14 cellular contexts compared by ENCODE assay signal in genomic region chr17:76208120-76208519, GRCh38. TPM values are rescaled to one million over a fixed set of nuclear protein-coding genes. Genes with fewer than 3 reads are reported as not detected.
A peak's percentile ranks its signal among the peaks of the same experiment; 100 is the strongest.
DNase-seq lines count a peak whose midpoint lies in the region; ATAC-seq and TF ChIP-seq lines count a peak whose summit lies in the region.
"Had no signal": no experiment of that assay in that cellular context is flagged by ENCODE, and none has a peak within 500 bp of the region (broad histone marks: within the 10 kb centered on the region; RNA-seq: fewer than 3 reads in every experiment).

No MANE protein-coding gene starts in this region.

- H3K27ac Mint-ChIP-seq in activated CD8-positive, alpha-beta memory T cell treated with anti-CD3 and anti-CD28 coated beads, Interleukin-2, amount 10 ng/mL, durations not matched to agents 7 days and 5 days, result peak overlapping the region; percentile 86
- H3K27ac Mint-ChIP-seq: neural progenitor cell had no signal

- no peak overlapping the region for H3K4me3 ChIP-seq in OCI-LY7 (ENCODE audit: low read depth, low read length, poor library complexity, severe bottlenecking)
- H3K4me3 ChIP-seq in mucosa of descending colon, result no peak overlapping the region
- no peak overlapping the region for H3K4me3 ChIP-seq in coronary artery
- H3K4me3 ChIP-seq: neural progenitor cell, SJSA1, testis had no signal

- peak overlapping the region; percentile 44 for H3K4me2 ChIP-seq in OCI-LY7 (ENCODE audit: low read length)
- H3K4me2 ChIP-seq: neural progenitor cell had no signal

- peak overlapping the region; percentile 75 for H2AFZ ChIP-seq in OCI-LY7 (ENCODE audit: low read length)
- H2AFZ ChIP-seq: neural progenitor cell had no signal

- intact Hi-C loops in OCI-LY7 (cut with micrococcal nuclease; ENCODE audit: unreplicated experiment) (loop anchor here (5.0 kb wide), 1 partner anchor 39 kb away; no protein-coding TSS in a partner anchor), mucosa of descending colon (cut with DNase I, micrococcal nuclease) (no loop called here)

- no peaks in the 10 kb centered on the region for H3K9me3 Mint-ChIP-seq in activated CD8-positive, alpha-beta memory T cell treated with anti-CD3 and anti-CD28 coated beads, Interleukin-2, amount 10 ng/mL, durations not matched to agents 7 days and 5 days (ENCODE audit: low read depth)
- H3K9me3 Mint-ChIP-seq: neural progenitor cell had no signal

- POLR2A ChIA-PET in OCI-LY7 (lab: Charles Lee), result interaction anchor here (0.6 to 2.1 kb wide), 5 partner anchors 9 to 301 kb away, joined by 3 to 9 read pairs (median 4); no protein-coding TSS in a partner anchor

- H3K4me3 Mint-ChIP-seq in activated CD8-positive, alpha-beta memory T cell treated with anti-CD3 and anti-CD28 coated beads, Interleukin-2, amount 10 ng/mL, durations not matched to agents 7 days and 5 days, result no peak overlapping the region
- H3K4me3 Mint-ChIP-seq: neural progenitor cell had no signal

- peaks cover 16% of the 10 kb centered on the region for H3K4me1 ChIP-seq in OCI-LY7 (ENCODE audit: insufficient read depth, low read length, poor library complexity, severe bottlenecking)
- H3K4me1 ChIP-seq in mucosa of descending colon (ENCODE audit: low read depth), result peaks cover 11% of the 10 kb centered on the region
- H3K4me1 ChIP-seq: testis had no signal

- peak; percentile 67 for DNase-seq in activated CD8-positive, alpha-beta memory T cell treated with anti-CD3 and anti-CD28 coated beads, Interleukin-2, amount 10 ng/mL, durations not matched to agents 7 days and 5 days
- DNase-seq in activated CD8-positive, alpha-beta memory T cell treated with anti-CD3 and anti-CD28 coated beads for 24 hours, result no peak
- peak; percentile 16 for DNase-seq in GM19238 (ENCODE audit: insufficient read length, low spot score)
- DNase-seq in OCI-LY7 (ENCODE audit: low spot score), result peak; percentile 78
- no peak for DNase-seq in mucosa of descending colon
- no peak for DNase-seq in activated gamma-delta T cell treated with Interleukin-2 at 50 U/mL for 16 hours
- DNase-seq in coronary artery (ENCODE audit: low spot score), result no peak
- DNase-seq: foreskin keratinocyte, mammary epithelial cell, NCI-H1048, testis had no signal

- peaks cover 67% of the 10 kb centered on the region for H3K36me3 Mint-ChIP-seq in activated CD8-positive, alpha-beta memory T cell treated with anti-CD3 and anti-CD28 coated beads, Interleukin-2, amount 10 ng/mL, durations not matched to agents 7 days and 5 days

- CTCF ChIA-PET in activated CD8-positive, alpha-beta memory T cell treated with anti-CD3 and anti-CD28 coated beads, Interleukin-2, amount 10 ng/mL, durations not matched to agents 7 days and 5 days (lab: Charles Lee), result interaction anchor here (0.9 to 3.9 kb wide), 15 partner anchors 9 to 91 kb away, joined by 3 to 19 read pairs (median 6); no protein-coding TSS in a partner anchor
- CTCF ChIA-PET in OCI-LY7 (lab: Charles Lee; ENCODE audit: unreplicated experiment), result interaction anchor here (1.1 kb wide), 1 partner anchor 9 kb away, joined by 3 read pairs; no protein-coding TSS in a partner anchor

- no peaks in the 10 kb centered on the region for H3K27me3 Mint-ChIP-seq in activated CD8-positive, alpha-beta memory T cell treated with anti-CD3 and anti-CD28 coated beads, Interleukin-2, amount 10 ng/mL, durations not matched to agents 7 days and 5 days

- H3K4me1 Mint-ChIP-seq in activated CD8-positive, alpha-beta memory T cell treated with anti-CD3 and anti-CD28 coated beads, Interleukin-2, amount 10 ng/mL, durations not matched to agents 7 days and 5 days, result peaks cover 67% of the 10 kb centered on the region

- H3K27ac ChIP-seq in OCI-LY7 (ENCODE audit: low read depth, low read length, poor library complexity, severe bottlenecking) (peak overlapping the region; percentile 33), coronary artery (no peak overlapping the region)
- H3K27ac ChIP-seq: foreskin keratinocyte, neural progenitor cell, SJSA1, testis had no signal

- ATAC-seq in activated CD8-positive, alpha-beta memory T cell treated with anti-CD3 and anti-CD28 coated beads, Interleukin-2, amount 10 ng/mL, durations not matched to agents 7 days and 5 days, result peak; percentile 81
- peak; percentile 33 for ATAC-seq in mucosa of descending colon
- ATAC-seq in HG03521 (IDR thresholded peaks at IDR 0.05; ENCODE audit: unreplicated experiment), result no peak
- ATAC-seq: foreskin keratinocyte had no signal

- no TSS peak for BruUV-seq in OCI-LY7 (replicated peaks; lab: Mats Ljungman, UMichigan)

- H3K36me3 ChIP-seq in OCI-LY7 (ENCODE audit: insufficient read depth, low read length), result no peaks in the 10 kb centered on the region
- H3K36me3 ChIP-seq in mucosa of descending colon (ENCODE audit: low read depth), result no peaks in the 10 kb centered on the region
- H3K36me3 ChIP-seq: neural progenitor cell, SJSA1 had no signal

- no peaks in the 10 kb centered on the region for H3K9me2 ChIP-seq in OCI-LY7 (ENCODE audit: insufficient read depth, low read length)

- H3K9me3 ChIP-seq in OCI-LY7 (ENCODE audit: low read length) (no peaks in the 10 kb centered on the region), mucosa of descending colon (no peaks in the 10 kb centered on the region)
- H3K9me3 ChIP-seq: SJSA1, testis had no signal

- no peaks in the 10 kb centered on the region for H3K79me2 ChIP-seq in OCI-LY7 (ENCODE audit: insufficient read depth, low read depth, low read length)

- H4K20me1 ChIP-seq in OCI-LY7 (ENCODE audit: insufficient read depth, low read length), result no peaks in the 10 kb centered on the region

- no peak for TF ChIP-seq CTCF in OCI-LY7 (conservative IDR thresholded peaks at IDR 0.05; ENCODE audit: low read length)
- TF ChIP-seq CTCF in mucosa of descending colon (IDR thresholded peaks at IDR 0.05), result no peak
- TF ChIP-seq CTCF in coronary artery (IDR thresholded peaks at IDR 0.05), result no peak

RNA-seq across cellular contexts. Expression of gene RNF157, which starts 32.2 kb away (rescaled TPM):
- 100 to 1,000 TPM in 1 of 2 experiments, 10 to 100 TPM in 1; 73.0 to 148 TPM for total RNA-seq in activated CD8-positive, alpha-beta memory T cell treated with anti-CD3 and anti-CD28 coated beads, Interleukin-2, amount 10 ng/mL, durations not matched to agents 7 days and 5 days
- 0.21 and 0.28 TPM in 2 replicates for total RNA-seq in OCI-LY7 (2014; rRNA removed; shearing (Covaris generic))
- total RNA-seq in OCI-LY7 (2022), result 0.70 and 1.3 TPM in 2 replicates
- total RNA-seq in mucosa of descending colon, result 10 to 100 TPM; 11.6 to 45.8 (median 17.5) TPM
- total RNA-seq: foreskin keratinocyte, mammary epithelial cell had no signal

RNA-seq across cellular contexts. Expression of gene UBALD2, which starts 57.0 kb away (rescaled TPM):
- total RNA-seq in activated CD8-positive, alpha-beta memory T cell treated with anti-CD3 and anti-CD28 coated beads, Interleukin-2, amount 10 ng/mL, durations not matched to agents 7 days and 5 days, result 100 to 1,000 TPM; 260 to 406 TPM
- 70.9 and 86.4 TPM in 2 replicates for total RNA-seq in OCI-LY7 (2014; rRNA removed; shearing (Covaris generic))
- total RNA-seq in OCI-LY7 (2022) (238 and 305 TPM in 2 replicates), mucosa of descending colon (100 to 1,000 TPM in 1 of 3 donors, 10 to 100 TPM in 2; 46.6 to 132 (median 99.1) TPM)

Comparison
In these comparisons a context has a peak if more than half of its experiments do, and no peak if none do; other contexts are left out.
1. DNase-seq: peak in activated CD8-positive, alpha-beta memory T cell treated with anti-CD3 and anti-CD28 coated beads, Interleukin-2, amount 10 ng/mL, durations not matched to agents 7 days and 5 days (single experiment), GM19238 (single experiment) and OCI-LY7 (single experiment); none in activated CD8-positive, alpha-beta memory T cell treated with anti-CD3 and anti-CD28 coated beads for 24 hours (single experiment), mucosa of descending colon (0 of 3), activated gamma-delta T cell treated with Interleukin-2 at 50 U/mL for 16 hours (single experiment) and coronary artery (single experiment).
2. RNA of gene RNF157, which starts 32.2 kb away (total RNA-seq): 73.0 to 148 TPM in activated CD8-positive, alpha-beta memory T cell treated with anti-CD3 and anti-CD28 coated beads, Interleukin-2, amount 10 ng/mL, durations not matched to agents 7 days and 5 days and 11.6 to 45.8 TPM in mucosa of descending colon; 0.21 to 1.3 TPM in OCI-LY7; every median in the first group is over 4 times any median in the second.